ENCODE assay signal across 7 cellular contexts in genomic region chr15:94229591-94230365, GRCh38.
DNase-seq lines count a peak whose midpoint lies in the region; ATAC-seq lines count a peak whose summit lies in the region.

No MANE protein-coding gene starts in this region.

- H3K9me3 Mint-ChIP-seq in stimulated activated naive CD8-positive, alpha-beta T cell treated with anti-CD3 and anti-CD28 coated beads, Interleukin-15, Interleukin-2, amounts not matched to agents 100 ng/mL and 50 ng/mL, for 24 hours, result no peaks in the 10 kb centered on the region

- H3K4me1 Mint-ChIP-seq in stimulated activated naive CD8-positive, alpha-beta T cell treated with anti-CD3 and anti-CD28 coated beads, Interleukin-15, Interleukin-2, amounts not matched to agents 100 ng/mL and 50 ng/mL, for 24 hours (ENCODE audit: low read depth), result peaks cover 59% of the 10 kb centered on the region

- H3K27me3 Mint-ChIP-seq in stimulated activated naive CD8-positive, alpha-beta T cell treated with anti-CD3 and anti-CD28 coated beads, Interleukin-15, Interleukin-2, amounts not matched to agents 100 ng/mL and 50 ng/mL, for 24 hours, result no peaks in the 10 kb centered on the region

- H3K36me3 Mint-ChIP-seq in stimulated activated naive CD8-positive, alpha-beta T cell treated with anti-CD3 and anti-CD28 coated beads, Interleukin-15, Interleukin-2, amounts not matched to agents 100 ng/mL and 50 ng/mL, for 24 hours (ENCODE audit: low read depth), result no peaks in the 10 kb centered on the region

- H3K4me3 Mint-ChIP-seq in stimulated activated naive CD8-positive, alpha-beta T cell treated with anti-CD3 and anti-CD28 coated beads, Interleukin-15, Interleukin-2, amounts not matched to agents 100 ng/mL and 50 ng/mL, for 24 hours, result peak overlapping the region; percentile 89

- peak overlapping the region; percentile 97 for H3K27ac Mint-ChIP-seq in stimulated activated naive CD8-positive, alpha-beta T cell treated with anti-CD3 and anti-CD28 coated beads, Interleukin-15, Interleukin-2, amounts not matched to agents 100 ng/mL and 50 ng/mL, for 24 hours

- ATAC-seq in HG03066 (IDR thresholded peaks at IDR 0.05; ENCODE audit: low read depth, unreplicated experiment), result peak; percentile 60

- DNase-seq in GM19240 (ENCODE audit: insufficient read length, low spot score) (peak; percentile 35), T follicular helper cell (ENCODE audit: low read depth) (peak; percentile 12), NCI-H1048 (lab: John Stamatoyannopoulos, UW) (no peak), NCI-H526 treated with DMSO at 0.1 percent for 48 hours (lab: John Stamatoyannopoulos, UW) (no peak)
- peak; percentile 10 for DNase-seq in effector CD4-positive, alpha-beta T cell

Comparison
In these comparisons a context has a peak if more than half of its experiments do, and no peak if none do; other contexts are left out.
1. DNase-seq: peak in GM19240 (single experiment), T follicular helper cell (single experiment) and effector CD4-positive, alpha-beta T cell (single experiment); none in NCI-H1048 (single experiment) and NCI-H526 treated with DMSO at 0.1 percent for 48 hours (single experiment).